11 cellular contexts compared by ENCODE assay signal in the genomic region with DNA sequence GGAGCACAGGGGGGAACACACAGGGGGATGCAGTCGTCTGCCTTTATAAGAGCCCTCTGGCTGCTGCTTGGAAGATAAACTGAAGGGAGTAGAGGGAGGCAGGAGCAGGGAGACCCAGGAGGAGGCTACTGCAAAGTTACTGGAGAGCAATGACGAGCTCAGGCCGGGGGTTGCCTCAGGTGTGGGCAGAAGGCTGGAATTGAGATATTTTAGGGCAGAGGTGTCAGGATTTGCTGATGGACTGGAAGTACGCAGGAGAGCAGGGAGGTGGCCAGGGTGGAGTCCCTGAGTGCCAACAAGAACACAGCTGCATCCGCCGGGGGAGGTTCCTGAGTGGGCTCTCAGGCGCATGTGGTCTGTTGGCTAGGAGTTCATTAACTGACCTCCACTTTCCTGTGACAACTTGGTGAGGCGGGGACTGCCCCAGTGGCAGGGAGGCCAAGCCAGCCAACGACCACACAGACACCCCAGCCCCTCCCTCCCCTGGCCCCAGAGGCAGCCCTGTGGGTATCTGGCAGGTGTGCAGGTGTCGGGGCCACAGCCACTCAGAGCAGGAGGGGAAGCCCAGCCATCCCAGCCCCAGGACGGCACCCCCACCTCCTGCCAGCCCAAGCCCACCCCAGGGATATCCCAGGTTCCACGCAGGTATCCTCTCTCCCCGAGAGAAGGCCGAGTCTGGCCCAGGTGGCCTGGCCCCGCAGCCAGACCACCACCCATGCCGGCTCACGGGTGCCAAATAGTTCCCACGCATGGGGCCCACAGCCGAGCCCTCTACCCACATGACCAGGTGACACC.
DNase-seq lines count a peak whose midpoint lies in the region; ATAC-seq, FAIRE-seq and TF ChIP-seq lines count a peak whose summit lies in the region.
"Had no signal": no experiment of that assay in that cellular context is flagged by ENCODE, and none has a peak within 500 bp of the region (broad histone marks: within the 10 kb centered on the region; RNA-seq: fewer than 3 reads in every experiment).

No MANE protein-coding gene starts in this region.

- H3K9me3 Mint-ChIP-seq in natural killer cell (no peaks in the 10 kb centered on the region), HFFc6 (no peaks in the 10 kb centered on the region)
- no peaks in the 10 kb centered on the region for H3K9me3 Mint-ChIP-seq in natural killer cell treated with Interleukin-12 subunit alpha and Interleukin-12 subunit beta and Interleukin-15 and Interleukin-18, amount 100 ng/mL, for 72 hours

- H3K27ac Mint-ChIP-seq in natural killer cell, result peak overlapping the region in 1 of 2 donors; percentile 39
- no peak overlapping the region for H3K27ac Mint-ChIP-seq in natural killer cell treated with Interleukin-12 subunit alpha and Interleukin-12 subunit beta and Interleukin-15 and Interleukin-18, amount 100 ng/mL, for 72 hours
- H3K27ac Mint-ChIP-seq in HFFc6, result peak overlapping the region; percentile 37

- SMC1A ChIA-PET in GM12878 (lab: Charles Lee; ENCODE audit: uncharacterized antibody, unreplicated experiment), result interaction anchor here (1.0 kb wide), 1 partner anchor 12 kb away, joined by 4 read pairs; no protein-coding TSS in a partner anchor

- H3K9me3 ChIP-seq in GM12878 (replicated peaks; ENCODE audit: control insufficient read depth, insufficient read depth, low read length), result peaks cover 23% of the 10 kb centered on the region

- CTCF ChIA-PET in GM12878 (lab: Yijun Ruan, JAX), result interaction anchor here (0.5 to 1.0 kb wide), 3 partner anchors 12 to 291 kb away, joined by 3 to 4 read pairs (median 3); no protein-coding TSS in a partner anchor

- H2AFZ ChIP-seq in GM12878 (ENCODE audit: control insufficient read depth, low read depth, low read length), result no peak overlapping the region

- no peak for TF ChIP-seq RAD21 in GM12878 (IDR thresholded peaks at IDR 0.05; ENCODE audit: insufficient read depth, low read depth, low read length)

- ATAC-seq in natural killer cell (peak; percentile 7 to 51 (median 41)), GM12878 (peak; percentile 66), GM18505 (IDR thresholded peaks at IDR 0.05; ENCODE audit: unreplicated experiment) (no peak)
- no peak for ATAC-seq in natural killer cell treated with Interleukin-12 subunit alpha and Interleukin-12 subunit beta and Interleukin-15 and Interleukin-18, amount 100 ng/mL, for 72 hours

- H3K4me2 ChIP-seq in GM12878 (ENCODE audit: control insufficient read depth, insufficient read depth), result 0 out of 2 replicates have a peak overlapping the region, but pooled peaks have one; percentile 14

- TF ChIP-seq POLR2A in GM12878 (IDR thresholded peaks at IDR 0.05; ENCODE audit: low read depth, low read length) (no peak), GM18505 (IDR thresholded peaks at IDR 0.05; ENCODE audit: borderline replicate concordance, extremely low read depth, insufficient read depth, insufficient read length) (no peak)

- FAIRE-seq in GM12878 (lab: Jason Lieb, UNC), result no peak
- FAIRE-seq: TTC549 had no signal

- H3K4me3 Mint-ChIP-seq in natural killer cell, result no peak overlapping the region
- H3K4me3 Mint-ChIP-seq in natural killer cell treated with Interleukin-12 subunit alpha and Interleukin-12 subunit beta and Interleukin-15 and Interleukin-18, amount 100 ng/mL, for 72 hours, result no peak overlapping the region
- no peak overlapping the region for H3K4me3 Mint-ChIP-seq in HFFc6

- H3K36me3 ChIP-seq in GM12878 (ENCODE audit: control insufficient read depth in 2 of 2, insufficient read depth in 2 of 2, low read length in 1 of 2), result peaks cover 0 to 53% of the 10 kb centered on the region in 2 experiments; a peak in 3 of 4 replicates

- H3K4me1 Mint-ChIP-seq in natural killer cell, result peaks cover 20 to 43% of the 10 kb centered on the region in 2 donors
- H3K4me1 Mint-ChIP-seq in natural killer cell treated with Interleukin-12 subunit alpha and Interleukin-12 subunit beta and Interleukin-15 and Interleukin-18, amount 100 ng/mL, for 72 hours (ENCODE audit: low read depth in 2 of 2), result peaks cover 29 to 38% of the 10 kb centered on the region in 2 donors
- peaks cover 31% of the 10 kb centered on the region for H3K4me1 Mint-ChIP-seq in HFFc6 (ENCODE audit: low read depth)

- in situ Hi-C loops in GM12878 (cut with MboI), result no loop called here

- RAD21 ChIA-PET in GM12878 (lab: Charles Lee; ENCODE audit: unreplicated experiment), result interaction anchor here (0.8 to 1.0 kb wide), 3 partner anchors 12 to 84 kb away, joined by 3 to 4 read pairs (median 3); no protein-coding TSS in a partner anchor

- POLR2A ChIA-PET in GM12878 (lab: Charles Lee), result interaction anchor here (1.2 to 4.0 kb wide), 2 partner anchors 12 to 85 kb away, joined by 3 to 15 read pairs; partner anchors contain the start of gene NCOR2

- no peak overlapping the region for H3K9ac ChIP-seq in GM12878 (ENCODE audit: control insufficient read depth, insufficient read depth, low read length)

- peaks cover 66% of the 10 kb centered on the region for H3K4me1 ChIP-seq in GM12878 (ENCODE audit: control insufficient read depth, insufficient read depth, low read length)

- H3K36me3 Mint-ChIP-seq in natural killer cell (no peaks in the 10 kb centered on the region), HFFc6 (ENCODE audit: low read depth) (peaks cover 30% of the 10 kb centered on the region)
- peaks cover 18% of the 10 kb centered on the region for H3K36me3 Mint-ChIP-seq in natural killer cell treated with Interleukin-12 subunit alpha and Interleukin-12 subunit beta and Interleukin-15 and Interleukin-18, amount 100 ng/mL, for 72 hours

- BruUV-seq in GM12878 (replicated peaks; lab: Mats Ljungman, UMichigan), result no TSS peak

- peak overlapping the region; percentile 54 for H3K27ac ChIP-seq in GM12878 (ENCODE audit: control insufficient read depth, insufficient read depth)

- H3K79me2 ChIP-seq in GM12878 (ENCODE audit: control insufficient read depth, insufficient read depth, low read length), result peaks cover 21% of the 10 kb centered on the region

- peaks cover 0 to 5% of the 10 kb centered on the region in 2 donors for H3K27me3 Mint-ChIP-seq in natural killer cell (ENCODE audit: low read depth in 2 of 2)
- H3K27me3 Mint-ChIP-seq in natural killer cell treated with Interleukin-12 subunit alpha and Interleukin-12 subunit beta and Interleukin-15 and Interleukin-18, amount 100 ng/mL, for 72 hours, result peaks cover 0 to 4% of the 10 kb centered on the region in 2 donors
- peaks cover 6% of the 10 kb centered on the region for H3K27me3 Mint-ChIP-seq in HFFc6 (ENCODE audit: insufficient read depth)

- no peaks in the 10 kb centered on the region for H4K20me1 ChIP-seq in GM12878 (ENCODE audit: control insufficient read depth, insufficient read depth)

- DNase-seq in natural killer cell, result no peak
- DNase-seq in natural killer cell treated with Interleukin-12 subunit alpha and Interleukin-12 subunit beta and Interleukin-15 and Interleukin-18, amount 100 ng/mL, for 72 hours (ENCODE audit: low spot score), result no peak
- DNase-seq in HFFc6, result no peak
- no peak for DNase-seq in GM12878 (ENCODE audit: low read depth, low spot score)
- DNase-seq in activated CD8-positive, alpha-beta memory T cell treated with anti-CD3 and anti-CD28 coated beads, Interleukin-2, amount 50 U/mL, for 4 hours, result no peak
- DNase-seq in NCI-H1694 treated with DMSO at 0.1 percent for 48 hours (lab: John Stamatoyannopoulos, UW), result no peak
- DNase-seq in T-helper 2 cell, result no peak
- DNase-seq: hypothalamus, midbrain had no signal

- H3K27me3 ChIP-seq in GM12878 (replicated peaks in 1 of 2; ENCODE audit: control insufficient read depth in 2 of 2, insufficient read depth in 2 of 2, low read length in 1 of 2), result no peaks in the 10 kb centered on the region

- intact Hi-C loops in natural killer cell (cut with micrococcal nuclease) (no loop called here), GM12878 (cut with micrococcal nuclease; ENCODE audit: unreplicated experiment) (loop anchor here (2.0 to 5.0 kb wide), 3 partner anchors 13 to 290 kb away; partner anchors contain the start of gene NCOR2)

- 40% methylated on average over 14 of the region's 19 CpGs for WGBS in GM12878 (ENCODE audit: insufficient coverage, insufficient replicate concordance, low lambda C conversion rate, missing lambda C conversion rate)

- TF ChIP-seq EP300 in GM12878 (IDR thresholded peaks at IDR 0.05; ENCODE audit: borderline replicate concordance in 1 of 2, control insufficient read depth in 1 of 2, low read depth in 2 of 2, low read length in 2 of 2), result peak in 1 of 2 experiments; percentile 8; a peak in 1 of 4 replicates

- TF ChIP-seq CTCF in natural killer cell (IDR thresholded peaks at IDR 0.05), result no peak
- TF ChIP-seq CTCF in HFFc6 (IDR thresholded peaks at IDR 0.05), result no peak
- TF ChIP-seq CTCF in GM12878 (IDR thresholded peaks at IDR 0.05 in 2 of 3, conservative IDR thresholded peaks at IDR 0.05 in 1 of 3; ENCODE audit: control insufficient read depth in 2 of 3, extremely low read depth in 1 of 3, insufficient read depth in 1 of 3, low read depth in 3 of 3, low read length in 3 of 3), result no peak

- H3K4me3 ChIP-seq in GM12878, result no peak overlapping the region

TF ChIP-seq in GM12878, 131 proteins besides CTCF, POLR2A, EP300 and RAD21 (continues in another document):
- TF ChIP-seq CHD2 (IDR thresholded peaks at IDR 0.05; ENCODE audit: borderline replicate concordance, low read depth, low read length) (no peak), SMAD5 (IDR thresholded peaks at IDR 0.05; ENCODE audit: low read depth) (no peak), EZH2 (IDR thresholded peaks at IDR 0.05; ENCODE audit: borderline replicate concordance, control insufficient read depth, low read depth, low read length) (no peak), PAX5 (IDR thresholded peaks at IDR 0.05; ENCODE audit: borderline replicate concordance, low read depth, low read length) (no peak), SP1 (IDR thresholded peaks at IDR 0.05; ENCODE audit: low read depth, low read length) (no peak), ASH2L (IDR thresholded peaks at IDR 0.05; ENCODE audit: borderline replicate concordance, low read depth) (no peak)

Comparison
In these comparisons a context has a peak if more than half of its experiments do, and no peak if none do; other contexts are left out.
1. ATAC-seq: peak in natural killer cell (3 of 3) and GM12878 (single experiment); none in natural killer cell treated with Interleukin-12 subunit alpha and Interleukin-12 subunit beta and Interleukin-15 and Interleukin-18, amount 100 ng/mL, for 72 hours (0 of 2) and GM18505 (single experiment).